In genomic region chr11:88326112-88326511, GRCh38 we compare ENCODE assay signal across 26 cellular contexts. TPM values are rescaled to one million over a fixed set of nuclear protein-coding genes. Genes with fewer than 3 reads are reported as not detected.
A peak's percentile ranks its signal among the peaks of the same experiment; 100 is the strongest.
DNase-seq lines count a peak whose midpoint lies in the region; ATAC-seq and TF ChIP-seq lines count a peak whose summit lies in the region.
"Had no signal": no experiment of that assay in that cellular context is flagged by ENCODE, and none has a peak within 500 bp of the region (broad histone marks: within the 10 kb centered on the region; RNA-seq: fewer than 3 reads in every experiment).

No MANE protein-coding gene starts in this region.

- no peaks in the 10 kb centered on the region for H3K9me3 ChIP-seq in CD8-positive, alpha-beta T cell (ENCODE audit: low read length)
- no peaks in the 10 kb centered on the region for H3K9me3 ChIP-seq in HEK293 (ENCODE audit: control insufficient read depth, insufficient read depth, low read depth, low read length)
- peaks cover 0 to 4% (median 0%) of the 10 kb centered on the region in 12 donors for H3K9me3 ChIP-seq in heart left ventricle
- H3K9me3 ChIP-seq: ascending aorta, heart right ventricle, SJSA1, vagina had no signal

- no peak for TF ChIP-seq CTCF in CD8-positive, alpha-beta T cell (IDR thresholded peaks at IDR 0.05)
- TF ChIP-seq CTCF in HEK293 (tag by site-specific recombination; IDR thresholded peaks at IDR 0.05) (no peak), mesothelial cell of epicardium (IDR thresholded peaks at IDR 0.05; ENCODE audit: unreplicated experiment) (no peak), heart left ventricle (IDR thresholded peaks at IDR 0.05) (no peak)

- DNase-seq in CD8-positive, alpha-beta T cell, result no peak
- DNase-seq in mesothelial cell of epicardium (ENCODE audit: low spot score in 2 of 2, unreplicated experiment in 2 of 2), result no peak
- DNase-seq in stimulated activated CD4-positive, alpha-beta T cell treated with anti-CD3 and anti-CD28 coated beads, Interleukin-4, amount 100 ng/mL, for 4 hours, result no peak
- DNase-seq in heart left ventricle, result no peak
- DNase-seq: central memory CD4-positive, alpha-beta T cell; DMS79 treated with DMSO at 0.1 percent for 48 hours; dorsolateral prefrontal cortex; heart right ventricle; left ventricle myocardium superior; NCI-H1092; NCI-H2029 treated with DMSO at 0.1 percent for 48 hours; posterior cingulate gyrus; stimulated activated CD4-positive, alpha-beta T cell treated with anti-CD3 and anti-CD28 coated beads, Interleukin-15, amount 100 ng/mL, for 24 hours; substantia nigra; T1000 had no signal

- H3K27ac ChIP-seq in CD8-positive, alpha-beta T cell (ENCODE audit: low read depth, low read length), result no peak overlapping the region
- no peak overlapping the region for H3K27ac ChIP-seq in HEK293 (ENCODE audit: extremely low read depth, low read depth, low read length)
- H3K27ac ChIP-seq in heart left ventricle, result no peak overlapping the region
- H3K27ac ChIP-seq: ascending aorta, dorsolateral prefrontal cortex, epithelial cell of prostate, heart right ventricle, neural progenitor cell, SJSA1, vagina had no signal

- H3K4me1 ChIP-seq in CD8-positive, alpha-beta T cell (ENCODE audit: insufficient read depth, low read length), result peaks cover 24% of the 10 kb centered on the region
- H3K4me1 ChIP-seq in HEK293 (ENCODE audit: control insufficient read depth, insufficient read depth, low read length) (no peaks in the 10 kb centered on the region), heart left ventricle (peaks cover 0 to 63% (median 0%) of the 10 kb centered on the region in 12 donors)
- H3K4me1 ChIP-seq: neural progenitor cell, SJSA1 had no signal

- intact Hi-C loops in CD8-positive, alpha-beta T cell (cut with DNase I, micrococcal nuclease), result no loop called here
- intact Hi-C loops in heart left ventricle (cut with DNase I), result no loop called here

- no peaks in the 10 kb centered on the region for H3K27me3 Mint-ChIP-seq in CD8-positive, alpha-beta T cell (ENCODE audit: low read depth)
- no peaks in the 10 kb centered on the region for H3K27me3 Mint-ChIP-seq in activated T-helper 17 cell treated with anti-CD3 and anti-CD28 coated beads, Interleukin-2, amount 50 U/mL, for 72 hours
- H3K27me3 Mint-ChIP-seq in mesothelial cell of epicardium (ENCODE audit: low read depth), result no peaks in the 10 kb centered on the region

- POLR2A ChIA-PET in CD8-positive, alpha-beta T cell (lab: Charles Lee), result interaction anchor here (5.2 kb wide), 1 partner anchor 11 kb away, joined by 45 read pairs; the partner anchor contains the start of gene CTSC
- POLR2A ChIA-PET in HEK293 (lab: Yijun Ruan, JAX), result interaction anchor here (1.6 kb wide), 1 partner anchor 11 kb away, joined by 8 read pairs; the partner anchor contains the start of gene CTSC

- no peak overlapping the region for H3K4me3 ChIP-seq in CD8-positive, alpha-beta T cell (ENCODE audit: low read depth, low read length)
- no peak overlapping the region for H3K4me3 ChIP-seq in HEK293 (ENCODE audit: low read depth, low read length)
- H3K4me3 ChIP-seq in heart left ventricle, result no peak overlapping the region
- H3K4me3 ChIP-seq: ascending aorta, dorsolateral prefrontal cortex, heart right ventricle, neural progenitor cell, SJSA1, vagina had no signal

- WGBS in heart left ventricle, 4 donors, result 77 to 87% (median 82%) methylated on average over 3 of the region's 3 CpGs

- no peak for ATAC-seq in CD8-positive, alpha-beta T cell
- ATAC-seq in activated T-helper 17 cell treated with anti-CD3 and anti-CD28 coated beads, Interleukin-2, amount 50 U/mL, for 72 hours (replicated peaks), result no peak
- no peak for ATAC-seq in GM18498 (IDR thresholded peaks at IDR 0.05; ENCODE audit: unreplicated experiment)
- ATAC-seq in heart left ventricle, result no peak
- ATAC-seq: activated naive CD4-positive, alpha-beta T cell treated with anti-CD3 and anti-CD28 coated beads, Interleukin-2, amount 50 U/mL, for 72 hours; heart right ventricle; left ventricle myocardium superior; sciatic nerve had no signal

- no peaks in the 10 kb centered on the region for H3K27me3 ChIP-seq in CD8-positive, alpha-beta T cell (ENCODE audit: insufficient read depth, low read length)
- H3K27me3 ChIP-seq in heart left ventricle, result no peaks in the 10 kb centered on the region
- H3K27me3 ChIP-seq: ascending aorta, dorsolateral prefrontal cortex, heart right ventricle, neural progenitor cell, SJSA1, vagina had no signal

- peak overlapping the region; percentile 56 for H3K27ac Mint-ChIP-seq in CD8-positive, alpha-beta T cell
- no peak overlapping the region for H3K27ac Mint-ChIP-seq in activated T-helper 17 cell treated with anti-CD3 and anti-CD28 coated beads, Interleukin-2, amount 50 U/mL, for 72 hours
- peak overlapping the region; percentile 80 for H3K27ac Mint-ChIP-seq in mesothelial cell of epicardium
- H3K27ac Mint-ChIP-seq: activated naive CD4-positive, alpha-beta T cell treated with anti-CD3 and anti-CD28 coated beads, Interleukin-2, amount 50 U/mL, for 72 hours; activated T-helper 1 cell treated with anti-CD3 and anti-CD28 coated beads, Interleukin-12 subunit alpha, Interleukin-12 subunit beta, Interleukin-2, Interleukin-4 antibody, amounts not matched to agents 30 ng/mL and 10 ng/mL and 1 ng/mL, durations not matched to agents 14 hours and 24 hours and 36 hours; neural progenitor cell had no signal

- CTCF ChIA-PET in CD8-positive, alpha-beta T cell (lab: Charles Lee), result no interaction called here
- CTCF ChIA-PET in HEK293 (lab: Yijun Ruan, JAX), result no interaction called here

- peaks cover 92% of the 10 kb centered on the region for H3K4me1 Mint-ChIP-seq in CD8-positive, alpha-beta T cell (ENCODE audit: low read depth)
- peaks cover 53% of the 10 kb centered on the region for H3K4me1 Mint-ChIP-seq in activated T-helper 17 cell treated with anti-CD3 and anti-CD28 coated beads, Interleukin-2, amount 50 U/mL, for 72 hours
- H3K4me1 Mint-ChIP-seq in mesothelial cell of epicardium, result peaks cover 50% of the 10 kb centered on the region
- H3K4me1 Mint-ChIP-seq: neural progenitor cell had no signal

- H3K36me3 Mint-ChIP-seq in CD8-positive, alpha-beta T cell, result peaks cover 91% of the 10 kb centered on the region
- H3K36me3 Mint-ChIP-seq in activated T-helper 17 cell treated with anti-CD3 and anti-CD28 coated beads, Interleukin-2, amount 50 U/mL, for 72 hours (ENCODE audit: low read depth), result peaks cover 99% of the 10 kb centered on the region
- H3K36me3 Mint-ChIP-seq in mesothelial cell of epicardium, result peaks cover 70% of the 10 kb centered on the region

- no peak for TF ChIP-seq POLR2A in heart left ventricle (IDR thresholded peaks at IDR 0.05)

- H3K9me3 Mint-ChIP-seq in CD8-positive, alpha-beta T cell, result no peaks in the 10 kb centered on the region
- H3K9me3 Mint-ChIP-seq in activated T-helper 17 cell treated with anti-CD3 and anti-CD28 coated beads, Interleukin-2, amount 50 U/mL, for 72 hours, result no peaks in the 10 kb centered on the region
- peaks cover 28% of the 10 kb centered on the region for H3K9me3 Mint-ChIP-seq in mesothelial cell of epicardium
- H3K9me3 Mint-ChIP-seq: activated T-helper 1 cell treated with anti-CD3 and anti-CD28 coated beads, Interleukin-12 subunit alpha, Interleukin-12 subunit beta, Interleukin-2, Interleukin-4 antibody, amounts not matched to agents 30 ng/mL and 10 ng/mL and 1 ng/mL, durations not matched to agents 14 hours and 24 hours and 36 hours had no signal

- H3K36me3 ChIP-seq in CD8-positive, alpha-beta T cell (ENCODE audit: insufficient read depth, low read length), result no peaks in the 10 kb centered on the region
- peaks cover 0 to 16% of the 10 kb centered on the region in 2 experiments; a peak in 2 of 3 replicates for H3K36me3 ChIP-seq in HEK293 (ENCODE audit: control insufficient read depth in 2 of 2, insufficient read depth in 1 of 2, low read length in 2 of 2)
- peaks cover 0 to 84% (median 0%) of the 10 kb centered on the region in 9 donors for H3K36me3 ChIP-seq in heart left ventricle
- H3K36me3 ChIP-seq: neural progenitor cell, SJSA1 had no signal

- H3K4me3 Mint-ChIP-seq in CD8-positive, alpha-beta T cell, result no peak overlapping the region
- H3K4me3 Mint-ChIP-seq in activated T-helper 17 cell treated with anti-CD3 and anti-CD28 coated beads, Interleukin-2, amount 50 U/mL, for 72 hours, result peak overlapping the region; percentile 34
- H3K4me3 Mint-ChIP-seq in mesothelial cell of epicardium, result no peak overlapping the region
- H3K4me3 Mint-ChIP-seq: activated T-helper 1 cell treated with anti-CD3 and anti-CD28 coated beads, Interleukin-12 subunit alpha, Interleukin-12 subunit beta, Interleukin-2, Interleukin-4 antibody, amounts not matched to agents 30 ng/mL and 10 ng/mL and 1 ng/mL, durations not matched to agents 14 hours and 24 hours and 36 hours; neural progenitor cell had no signal

TF ChIP-seq in HEK293, 187 proteins besides CTCF, POLR2A, EP300 and RAD21:
- TF ChIP-seq SCRT2 (tag by site-specific recombination; IDR thresholded peaks at IDR 0.05), result peak; percentile 63
- no peak for TF ChIP-seq ZNF558 (tag by site-specific recombination; IDR thresholded peaks at IDR 0.05)
- TF ChIP-seq SCRT1 (tag by site-specific recombination; IDR thresholded peaks at IDR 0.05; ENCODE audit: borderline replicate concordance), result peak; percentile 35; the same call in 1 of the 2 replicates
- no peak for TF ChIP-seq SALL2 (tag by site-specific recombination; IDR thresholded peaks at IDR 0.05; ENCODE audit: borderline replicate concordance)
- TF ChIP-seq ZNF394 (tag by site-specific recombination; IDR thresholded peaks at IDR 0.05; ENCODE audit: borderline replicate concordance), result no peak

RNA-seq across cellular contexts. Expression of gene CTSC, which starts 11.4 kb away (rescaled TPM):
- total RNA-seq in CD8-positive, alpha-beta T cell, result 10 to 100 TPM; 23.5 to 24.8 TPM
- total RNA-seq in activated T-helper 17 cell treated with anti-CD3 and anti-CD28 coated beads, Interleukin-2, amount 50 U/mL, for 72 hours, result 100 to 1,000 TPM in 1 of 2 donors, 10 to 100 TPM in 1; 57.3 to 142 TPM
- total RNA-seq in mesothelial cell of epicardium, result 230 to 233 TPM (median 233 TPM) in 3 replicates
- total RNA-seq in heart left ventricle, result 100 to 1,000 TPM in 1 of 9 donors, 10 to 100 TPM in 8; 11.9 to 289 (median 19.2) TPM
- 10 to 100 TPM in 1 of 2 donors, 1 to 10 TPM in 1; 8.9 to 92.3 TPM for polyA plus RNA-seq in heart left ventricle
